18 cellular contexts compared by ENCODE assay signal in the genomic region with DNA sequence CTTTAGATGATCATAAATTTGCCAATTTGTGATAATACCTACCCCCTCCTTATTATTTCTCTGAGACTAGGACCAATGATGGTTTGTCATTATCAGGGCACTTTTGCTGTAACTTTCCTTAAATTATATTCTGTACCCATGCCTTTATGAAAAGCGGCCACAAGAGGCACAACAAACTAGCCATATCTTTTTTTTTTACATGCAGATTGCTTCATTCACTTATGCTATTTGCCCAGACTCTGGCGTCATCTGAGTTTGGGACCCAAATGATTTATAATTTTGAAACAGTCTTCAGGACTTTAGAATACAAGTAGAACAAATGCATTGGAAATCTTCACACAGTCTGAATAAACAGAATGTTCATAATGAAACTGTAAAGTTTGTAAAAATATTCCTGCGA.
A peak's percentile ranks its signal among the peaks of the same experiment; 100 is the strongest.
DNase-seq lines count a peak whose midpoint lies in the region; ATAC-seq and TF ChIP-seq lines count a peak whose summit lies in the region.
"Had no signal": no experiment of that assay in that cellular context is flagged by ENCODE, and none has a peak within 500 bp of the region (broad histone marks: within the 10 kb centered on the region; RNA-seq: fewer than 3 reads in every experiment).

No MANE protein-coding gene starts in this region.

- no peak overlapping the region for H3K9ac ChIP-seq in GM23248

- WGBS in GM23248 (ENCODE audit: low coverage in 1 of 2, low lambda C conversion rate in 2 of 2, missing lambda C conversion rate in 2 of 2), 2 experiments, result 60 to 64% methylated on average over 3 of the region's 3 CpGs

- H3K4me2 ChIP-seq in GM23248 (ENCODE audit: unreplicated experiment) (no peak overlapping the region), OCI-LY7 (ENCODE audit: low read length) (peak overlapping the region; percentile 84)

- H3K4me3 ChIP-seq in GM23248 (no peak overlapping the region), OCI-LY7 (ENCODE audit: low read depth, low read length, poor library complexity, severe bottlenecking) (no peak overlapping the region), fibroblast of the aortic adventitia (ENCODE audit: low read depth, low read length) (no peak overlapping the region)
- H3K4me3 ChIP-seq: GM12878 had no signal

- H3K4me1 ChIP-seq in GM23248 (ENCODE audit: insufficient read depth), result no peaks in the 10 kb centered on the region
- peaks cover 70% of the 10 kb centered on the region for H3K4me1 ChIP-seq in OCI-LY7 (ENCODE audit: insufficient read depth, low read length, poor library complexity, severe bottlenecking)

- no TSS peak for BruUV-seq in OCI-LY7 (replicated peaks; lab: Mats Ljungman, UMichigan)

- H3K9me2 ChIP-seq in GM23248 (ENCODE audit: insufficient read depth) (no peaks in the 10 kb centered on the region), OCI-LY7 (ENCODE audit: insufficient read depth, low read length) (no peaks in the 10 kb centered on the region)

- no peaks in the 10 kb centered on the region for H3K36me3 ChIP-seq in GM23248 (ENCODE audit: low read depth)
- no peaks in the 10 kb centered on the region; the same call in 1 of the 2 replicates for H3K36me3 ChIP-seq in OCI-LY7 (ENCODE audit: insufficient read depth, low read length)

- POLR2A ChIA-PET in OCI-LY7 (lab: Charles Lee), result interaction anchor here (0.9 to 1.4 kb wide), 3 partner anchors 8 to 41 kb away, joined by 3 read pairs; no protein-coding TSS in a partner anchor

- H3K79me2 ChIP-seq in GM23248 (ENCODE audit: insufficient read depth), result no peaks in the 10 kb centered on the region
- H3K79me2 ChIP-seq in OCI-LY7 (ENCODE audit: insufficient read depth, low read depth, low read length), result no peaks in the 10 kb centered on the region

- DNase-seq in AML-193 (lab: John Stamatoyannopoulos, UW) (peak; percentile 35 to 50), GM23248 (peak; percentile 35), OCI-LY7 (ENCODE audit: low spot score) (peak; percentile 63), fibroblast of the aortic adventitia (ENCODE audit: low read depth) (peak; percentile 54), amniotic stem cell (lab: John Stamatoyannopoulos, UW) (no peak), Ammon's horn (ENCODE audit: low spot score) (no peak)
- DNase-seq: activated naive CD8-positive, alpha-beta T cell treated with anti-CD3 and anti-CD28 coated beads for 36 hours; activated T-cell treated with anti-CD3 and anti-CD28 coated beads, Interleukin-2, amount 50 U/mL, for 4 hours; DND-41; head of caudate nucleus; KG1; kidney; NCI-H774; Right ventricle myocardium superior had no signal

- H3K27ac ChIP-seq in GM23248, result no peak overlapping the region
- H3K27ac ChIP-seq in OCI-LY7 (ENCODE audit: low read depth, low read length, poor library complexity, severe bottlenecking), result peak overlapping the region; percentile 99

- CTCF ChIA-PET in OCI-LY7 (lab: Charles Lee; ENCODE audit: unreplicated experiment), result no interaction called here

- H3F3A ChIP-seq in GM23248 (ENCODE audit: insufficient read depth), result no peaks in the 10 kb centered on the region

- in situ Hi-C loops in GM23248 (cut with MboI), result no loop called here

- TF ChIP-seq CTCF in OCI-LY7 (conservative IDR thresholded peaks at IDR 0.05; ENCODE audit: low read length), result peak; percentile 77
- TF ChIP-seq CTCF in fibroblast of the aortic adventitia (IDR thresholded peaks at IDR 0.05; ENCODE audit: insufficient read depth, low read length), result peak; percentile 34

- ATAC-seq in HG02885 (IDR thresholded peaks at IDR 0.05; ENCODE audit: poor library complexity, unreplicated experiment) (no peak), GM21786 (IDR thresholded peaks at IDR 0.05; ENCODE audit: unreplicated experiment) (no peak)
- ATAC-seq: activated T-cell treated with anti-CD3 and anti-CD28 coated beads, Interleukin-2, amount 50 U/mL, for 4 hours; GM12878; stimulated activated effector memory CD8-positive, alpha-beta T cell treated with anti-CD3 and anti-CD28 coated beads, Interleukin-12 subunit alpha, Interleukin-12 subunit beta, amount 100 ng/mL, for 72 hours had no signal

- no peaks in the 10 kb centered on the region for H3K27me3 ChIP-seq in GM23248 (replicated peaks; ENCODE audit: insufficient read depth)

- intact Hi-C loops in OCI-LY7 (cut with micrococcal nuclease; ENCODE audit: unreplicated experiment), result loop anchor here (10.0 kb wide), 1 partner anchor 479 kb away; a partner anchor contains a TSS

- H3K9me3 ChIP-seq in GM23248 (ENCODE audit: low read depth) (no peaks in the 10 kb centered on the region), OCI-LY7 (ENCODE audit: low read length) (peaks cover 17% of the 10 kb centered on the region; the same call in 1 of the 2 replicates)

- H4K20me1 ChIP-seq in GM23248 (ENCODE audit: insufficient read depth) (no peaks in the 10 kb centered on the region), OCI-LY7 (ENCODE audit: insufficient read depth, low read length) (no peaks in the 10 kb centered on the region)

- no peak overlapping the region for H2AFZ ChIP-seq in GM23248
- H2AFZ ChIP-seq in OCI-LY7 (ENCODE audit: low read length), result peak overlapping the region; percentile 75; the same call in 1 of the 2 replicates

Comparison
In these comparisons a context has a peak if more than half of its experiments do, and no peak if none do; other contexts are left out.
1. DNase-seq: peak in AML-193 (2 of 2), GM23248 (single experiment), OCI-LY7 (single experiment) and fibroblast of the aortic adventitia (single experiment); none in amniotic stem cell (single experiment) and Ammon's horn (single experiment).